Comparison of ENCODE assay signal across 1 cellular context in genomic region chr3:12292770-12293169, GRCh38.
TF ChIP-seq lines count a peak whose summit lies in the region.

No MANE protein-coding gene starts in this region.

TF ChIP-seq in HepG2, 621 proteins besides CTCF, POLR2A, EP300 and RAD21 (continued from another document):
- TF ChIP-seq STAT6 (CRISPR knock-in tag; IDR thresholded peaks at IDR 0.05; ENCODE audit: borderline replicate concordance), result no peak
